ENCODE assay signal across 1 cellular context in the genomic region with DNA sequence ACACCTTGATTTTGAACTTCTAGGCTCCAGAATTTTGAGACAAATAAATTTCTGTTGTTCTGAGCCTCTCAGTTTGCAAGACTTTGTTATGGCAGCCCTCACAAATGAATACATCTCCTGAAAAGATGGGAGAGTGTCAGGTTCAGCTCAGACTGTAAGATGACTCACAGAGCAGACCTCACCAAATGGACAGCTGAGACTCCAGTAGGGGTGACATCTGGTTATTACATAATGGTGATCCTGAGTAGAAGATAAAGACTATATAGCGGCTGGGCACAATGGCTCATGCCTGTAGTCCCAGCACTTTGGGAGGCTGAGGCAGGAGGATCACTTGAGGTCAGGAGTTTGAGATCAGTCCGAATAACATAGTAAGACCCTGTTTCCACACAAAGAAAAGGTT.
TF ChIP-seq lines count a peak whose summit lies in the region.

No MANE protein-coding gene starts in this region.

TF ChIP-seq in A549, 52 proteins besides CTCF, POLR2A, EP300 and RAD21 (continued from another document):
- TF ChIP-seq, protein P1, sequence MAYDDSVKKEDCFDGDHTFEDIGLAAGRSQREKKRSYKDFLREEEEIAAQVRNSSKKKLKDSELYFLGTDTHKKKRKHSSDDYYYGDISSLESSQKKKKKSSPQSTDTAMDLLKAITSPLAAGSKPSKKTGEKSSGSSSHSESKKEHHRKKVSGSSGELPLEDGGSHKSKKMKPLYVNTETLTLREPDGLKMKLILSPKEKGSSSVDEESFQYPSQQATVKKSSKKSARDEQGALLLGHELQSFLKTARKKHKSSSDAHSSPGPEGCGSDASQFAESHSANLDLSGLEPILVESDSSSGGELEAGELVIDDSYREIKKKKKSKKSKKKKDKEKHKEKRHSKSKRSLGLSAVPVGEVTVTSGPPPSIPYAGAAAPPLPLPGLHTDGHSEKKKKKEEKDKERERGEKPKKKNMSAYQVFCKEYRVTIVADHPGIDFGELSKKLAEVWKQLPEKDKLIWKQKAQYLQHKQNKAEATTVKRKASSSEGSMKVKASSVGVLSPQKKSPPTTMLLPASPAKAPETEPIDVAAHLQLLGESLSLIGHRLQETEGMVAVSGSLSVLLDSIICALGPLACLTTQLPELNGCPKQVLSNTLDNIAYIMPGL (CRISPR knock-in tag; IDR thresholded peaks at IDR 0.05; ENCODE audit: borderline replicate concordance): no peak
- TF ChIP-seq FOXS1 (CRISPR knock-in tag; IDR thresholded peaks at IDR 0.05): no peak
- TF ChIP-seq, protein P2, sequence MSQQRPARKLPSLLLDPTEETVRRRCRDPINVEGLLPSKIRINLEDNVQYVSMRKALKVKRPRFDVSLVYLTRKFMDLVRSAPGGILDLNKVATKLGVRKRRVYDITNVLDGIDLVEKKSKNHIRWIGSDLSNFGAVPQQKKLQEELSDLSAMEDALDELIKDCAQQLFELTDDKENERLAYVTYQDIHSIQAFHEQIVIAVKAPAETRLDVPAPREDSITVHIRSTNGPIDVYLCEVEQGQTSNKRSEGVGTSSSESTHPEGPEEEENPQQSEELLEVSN (IDR thresholded peaks at IDR 0.05; ENCODE audit: borderline replicate concordance, low read depth): no peak
- TF ChIP-seq POLR2AphosphoS2 (conservative IDR thresholded peaks at IDR 0.05; ENCODE audit: low read length): no peak
- TF ChIP-seq, protein P3, sequence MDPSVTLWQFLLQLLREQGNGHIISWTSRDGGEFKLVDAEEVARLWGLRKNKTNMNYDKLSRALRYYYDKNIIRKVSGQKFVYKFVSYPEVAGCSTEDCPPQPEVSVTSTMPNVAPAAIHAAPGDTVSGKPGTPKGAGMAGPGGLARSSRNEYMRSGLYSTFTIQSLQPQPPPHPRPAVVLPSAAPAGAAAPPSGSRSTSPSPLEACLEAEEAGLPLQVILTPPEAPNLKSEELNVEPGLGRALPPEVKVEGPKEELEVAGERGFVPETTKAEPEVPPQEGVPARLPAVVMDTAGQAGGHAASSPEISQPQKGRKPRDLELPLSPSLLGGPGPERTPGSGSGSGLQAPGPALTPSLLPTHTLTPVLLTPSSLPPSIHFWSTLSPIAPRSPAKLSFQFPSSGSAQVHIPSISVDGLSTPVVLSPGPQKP (IDR thresholded peaks at IDR 0.05; ENCODE audit: low read depth, low read length): no peak
- TF ChIP-seq ZSCAN20 (CRISPR knock-in tag; IDR thresholded peaks at IDR 0.05): no peak
- TF ChIP-seq NFE2L2 (conservative IDR thresholded peaks at IDR 0.05; ENCODE audit: low read length): no peak
- no peak for TF ChIP-seq RARB (CRISPR knock-in tag; IDR thresholded peaks at IDR 0.05)
- no peak for TF ChIP-seq HOXB5 (CRISPR knock-in tag; IDR thresholded peaks at IDR 0.05)
- TF ChIP-seq CBX2 (IDR thresholded peaks at IDR 0.05; ENCODE audit: borderline replicate concordance, low read depth): no peak
- TF ChIP-seq, protein P4, sequence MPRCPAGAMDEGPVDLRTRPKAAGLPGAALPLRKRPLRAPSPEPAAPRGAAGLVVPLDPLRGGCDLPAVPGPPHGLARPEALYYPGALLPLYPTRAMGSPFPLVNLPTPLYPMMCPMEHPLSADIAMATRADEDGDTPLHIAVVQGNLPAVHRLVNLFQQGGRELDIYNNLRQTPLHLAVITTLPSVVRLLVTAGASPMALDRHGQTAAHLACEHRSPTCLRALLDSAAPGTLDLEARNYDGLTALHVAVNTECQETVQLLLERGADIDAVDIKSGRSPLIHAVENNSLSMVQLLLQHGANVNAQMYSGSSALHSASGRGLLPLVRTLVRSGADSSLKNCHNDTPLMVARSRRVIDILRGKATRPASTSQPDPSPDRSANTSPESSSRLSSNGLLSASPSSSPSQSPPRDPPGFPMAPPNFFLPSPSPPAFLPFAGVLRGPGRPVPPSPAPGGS (IDR thresholded peaks at IDR 0.05): no peak
- TF ChIP-seq MYC (IDR thresholded peaks at IDR 0.05; ENCODE audit: borderline replicate concordance, low read length): no peak
- no peak for TF ChIP-seq HEYL (CRISPR knock-in tag; IDR thresholded peaks at IDR 0.05)
- no peak for TF ChIP-seq CBX8 (IDR thresholded peaks at IDR 0.05)
- TF ChIP-seq ESRRA (IDR thresholded peaks at IDR 0.05; ENCODE audit: borderline replicate concordance, low read length): no peak
